Comparison of ENCODE assay signal across 18 cellular contexts in the genomic region with DNA sequence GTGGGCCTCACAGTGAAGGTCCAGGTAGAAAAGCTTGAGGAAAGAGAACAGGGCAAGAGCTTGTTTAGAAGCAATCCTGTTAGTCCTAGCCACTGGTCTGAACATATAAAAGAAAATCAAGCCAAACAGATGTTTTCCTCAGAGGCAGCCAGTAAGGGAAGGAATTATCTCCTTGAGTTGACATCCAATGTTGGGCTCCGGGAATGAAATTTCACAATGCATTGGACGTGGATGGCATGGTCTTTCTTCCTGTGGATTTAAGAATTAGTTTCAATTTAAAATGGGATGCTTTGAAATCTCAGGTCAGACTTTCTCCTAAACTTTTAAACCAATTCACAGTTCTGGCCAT.
DNase-seq lines count a peak whose midpoint lies in the region; ATAC-seq and TF ChIP-seq lines count a peak whose summit lies in the region.
"Had no signal": no experiment of that assay in that cellular context is flagged by ENCODE, and none has a peak within 500 bp of the region (broad histone marks: within the 10 kb centered on the region; RNA-seq: fewer than 3 reads in every experiment).

No MANE protein-coding gene starts in this region.

- H3K9me3 ChIP-seq in PC-3 (ENCODE audit: low read length) (no peaks in the 10 kb centered on the region), esophagus muscularis mucosa (peaks cover 0 to 8% (median 3%) of the 10 kb centered on the region in 4 donors), tibial artery (peaks cover 0 to 5% (median 0%) of the 10 kb centered on the region in 3 donors)

- no peak overlapping the region for H3K4me3 ChIP-seq in PC-3 (ENCODE audit: low read length)
- H3K4me3 ChIP-seq in esophagus muscularis mucosa, result no peak overlapping the region
- H3K4me3 ChIP-seq in tibial artery, result peak overlapping the region in 1 of 2 donors; percentile 11
- H3K4me3 ChIP-seq: cardiac muscle cell had no signal

- 38% methylated on average over 2 of the region's 2 CpGs for WGBS in esophagus muscularis mucosa

- POLR2A ChIA-PET in PC-3 (lab: Charles Lee; ENCODE audit: unreplicated experiment), result interaction anchor here (0.5 kb wide), 1 partner anchor 39 kb away, joined by 4 read pairs; no protein-coding TSS in a partner anchor

- no peak overlapping the region for H3K4me3 Mint-ChIP-seq in mesothelial cell of epicardium
- no peak overlapping the region for H3K4me3 Mint-ChIP-seq in nephron progenitor cell
- H3K4me3 Mint-ChIP-seq: activated T-helper 17 cell treated with anti-CD3 and anti-CD28 coated beads, Interleukin-2, amount 50 U/mL, for 72 hours; CD8-positive, alpha-beta T cell; stimulated activated naive CD8-positive, alpha-beta T cell treated with anti-CD3 and anti-CD28 coated beads, Interleukin-15, Interleukin-2, amounts not matched to agents 100 ng/mL and 50 ng/mL, for 24 hours had no signal

- peak overlapping the region; percentile 80 for H3K4me2 ChIP-seq in PC-3 (ENCODE audit: low read length)

- no TSS peak for BruUV-seq in PC-3 (replicated peaks; lab: Mats Ljungman, UMichigan)

- H2AFZ ChIP-seq in PC-3 (ENCODE audit: low read length), result peak overlapping the region; percentile 48

- H3K27me3 Mint-ChIP-seq in mesothelial cell of epicardium (ENCODE audit: low read depth) (no peaks in the 10 kb centered on the region), nephron progenitor cell (ENCODE audit: low read depth, poor library complexity) (peaks cover 26% of the 10 kb centered on the region)

- H3K27me3 ChIP-seq in PC-3 (ENCODE audit: low read length) (no peaks in the 10 kb centered on the region), esophagus muscularis mucosa (peaks cover 0 to 1% (median 0%) of the 10 kb centered on the region in 4 donors), tibial artery (no peaks in the 10 kb centered on the region)
- H3K27me3 ChIP-seq: cardiac muscle cell had no signal

- H3K9me3 Mint-ChIP-seq in mesothelial cell of epicardium (peaks cover 9% of the 10 kb centered on the region), nephron progenitor cell (peaks cover 23% of the 10 kb centered on the region)
- H3K9me3 Mint-ChIP-seq: CD8-positive, alpha-beta T cell; stimulated activated naive CD8-positive, alpha-beta T cell treated with anti-CD3 and anti-CD28 coated beads, Interleukin-15, Interleukin-2, amounts not matched to agents 100 ng/mL and 50 ng/mL, for 24 hours had no signal

- H3K4me1 ChIP-seq in PC-3 (ENCODE audit: insufficient read depth, low read length) (peaks cover 33% of the 10 kb centered on the region), esophagus muscularis mucosa (peaks cover 29 to 51% (median 48%) of the 10 kb centered on the region in 4 donors), tibial artery (peaks cover 0 to 42% (median 33%) of the 10 kb centered on the region in 4 donors)

- DNase-seq in PC-3, result no peak
- DNase-seq in esophagus muscularis mucosa (ENCODE audit: extremely low spot score), result peak; percentile 89
- no peak for DNase-seq in mesothelial cell of epicardium (ENCODE audit: low spot score in 2 of 2, unreplicated experiment in 2 of 2)
- no peak for DNase-seq in tibial artery
- DNase-seq in nephron progenitor cell, result no peak
- no peak for DNase-seq in SK-N-DZ (ENCODE audit: low spot score)
- DNase-seq: activated CD4-positive, alpha-beta T cell treated with anti-CD3 and anti-CD28 coated beads for 48 hours; CD8-positive, alpha-beta T cell; NCI-H1436 treated with DMSO at 0.1 percent for 48 hours; NCI-H526; nucleus accumbens; stimulated activated CD4-positive, alpha-beta T cell treated with anti-CD3 and anti-CD28 coated beads, Interleukin-4, amount 100 ng/mL, for 1 hour; SW 1271 had no signal

- TF ChIP-seq EP300 in esophagus muscularis mucosa (IDR thresholded peaks at IDR 0.05), result no peak

- H3K27ac Mint-ChIP-seq in mesothelial cell of epicardium (peak overlapping the region; percentile 87), nephron progenitor cell (no peak overlapping the region)
- H3K27ac Mint-ChIP-seq: activated T-helper 17 cell treated with anti-CD3 and anti-CD28 coated beads, Interleukin-2, amount 50 U/mL, for 72 hours; CD8-positive, alpha-beta T cell; stimulated activated naive CD8-positive, alpha-beta T cell treated with anti-CD3 and anti-CD28 coated beads, Interleukin-15, Interleukin-2, amounts not matched to agents 100 ng/mL and 50 ng/mL, for 24 hours had no signal

- intact Hi-C loops in PC-3 (cut with micrococcal nuclease), result loop anchor here (10.0 kb wide), 1 partner anchor 363 kb away; no protein-coding TSS in a partner anchor
- intact Hi-C loops in esophagus muscularis mucosa (cut with DNase I), result no loop called here
- intact Hi-C loops in tibial artery (cut with DNase I; ENCODE audit: low total_unique reads), result no loop called here

- ATAC-seq in PC-3, result no peak
- no peak for ATAC-seq in HG02885 (IDR thresholded peaks at IDR 0.05; ENCODE audit: poor library complexity, unreplicated experiment)
- ATAC-seq in GM18870 (IDR thresholded peaks at IDR 0.05; ENCODE audit: unreplicated experiment), result no peak
- ATAC-seq: activated T-helper 17 cell treated with anti-CD3 and anti-CD28 coated beads, Interleukin-2, amount 50 U/mL, for 72 hours; CD8-positive, alpha-beta T cell had no signal

- CTCF ChIA-PET in PC-3 (lab: Charles Lee), result no interaction called here

- H3K36me3 ChIP-seq in PC-3 (ENCODE audit: low read depth, low read length) (no peaks in the 10 kb centered on the region), esophagus muscularis mucosa (no peaks in the 10 kb centered on the region), tibial artery (no peaks in the 10 kb centered on the region)
- H3K36me3 ChIP-seq: cardiac muscle cell had no signal

- H3K27ac ChIP-seq in PC-3 (ENCODE audit: low read length) (peak overlapping the region; percentile 97), esophagus muscularis mucosa (replicated peaks in 1 of 4) (peak overlapping the region; percentile 65 to 78 (median 70)), tibial artery (peak overlapping the region; percentile 56 to 71)
- H3K27ac ChIP-seq: cardiac muscle cell had no signal

- TF ChIP-seq CTCF in PC-3 (conservative IDR thresholded peaks at IDR 0.05; ENCODE audit: low read depth, low read length) (no peak), esophagus muscularis mucosa (IDR thresholded peaks at IDR 0.05) (no peak), mesothelial cell of epicardium (IDR thresholded peaks at IDR 0.05; ENCODE audit: unreplicated experiment) (no peak), tibial artery (IDR thresholded peaks at IDR 0.05) (no peak), nephron progenitor cell (IDR thresholded peaks at IDR 0.05) (no peak)

- H3K36me3 Mint-ChIP-seq in mesothelial cell of epicardium, result no peaks in the 10 kb centered on the region
- H3K36me3 Mint-ChIP-seq in nephron progenitor cell (ENCODE audit: low read depth), result peaks cover 10% of the 10 kb centered on the region
- H3K36me3 Mint-ChIP-seq: CD8-positive, alpha-beta T cell had no signal

- peaks cover 4% of the 10 kb centered on the region for H3F3A ChIP-seq in PC-3 (ENCODE audit: low read length, unreplicated experiment)

- H4K20me1 ChIP-seq in PC-3 (ENCODE audit: low read length), result no peaks in the 10 kb centered on the region

- H3K9ac ChIP-seq in PC-3 (ENCODE audit: low read length), result peak overlapping the region; percentile 75

- no peak for TF ChIP-seq POLR2A in esophagus muscularis mucosa (IDR thresholded peaks at IDR 0.05; ENCODE audit: low read depth)

- H3K79me2 ChIP-seq in PC-3 (ENCODE audit: low read length), result no peaks in the 10 kb centered on the region

- H3K4me1 Mint-ChIP-seq in mesothelial cell of epicardium (peaks cover 61% of the 10 kb centered on the region), nephron progenitor cell (peaks cover 49% of the 10 kb centered on the region)

- no peaks in the 10 kb centered on the region for H3K9me2 ChIP-seq in PC-3 (replicated peaks; ENCODE audit: low read length)
